ENCODE assay signal across 18 cellular contexts in the genomic region with DNA sequence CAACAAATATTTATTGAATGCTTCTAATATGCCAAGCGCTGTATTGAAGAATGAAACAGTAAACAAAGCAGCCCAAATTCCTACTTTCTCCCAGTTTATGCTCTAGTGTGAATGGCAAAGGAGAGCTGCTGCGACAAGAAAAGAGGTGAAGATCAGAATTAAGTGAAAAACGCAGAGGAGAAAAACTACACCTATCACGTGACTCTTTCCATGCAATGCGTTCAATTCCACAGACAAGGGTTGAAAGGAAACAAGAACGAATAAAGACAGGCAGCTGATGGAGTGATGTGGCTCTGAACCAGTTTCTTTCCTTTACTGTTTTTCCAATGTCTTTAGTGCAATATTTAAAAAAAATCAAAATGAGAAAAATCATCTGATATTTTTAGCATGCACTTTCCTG. TPM values are rescaled to one million over a fixed set of nuclear protein-coding genes. Genes with fewer than 3 reads are reported as not detected.
DNase-seq lines count a peak whose midpoint lies in the region; ATAC-seq, FAIRE-seq and TF ChIP-seq lines count a peak whose summit lies in the region.
"Had no signal": no experiment of that assay in that cellular context is flagged by ENCODE, and none has a peak within 500 bp of the region (broad histone marks: within the 10 kb centered on the region; RNA-seq: fewer than 3 reads in every experiment).

No MANE protein-coding gene starts in this region.

- H3K4me1 ChIP-seq in GM23338 (ENCODE audit: insufficient read depth) (peaks cover 6% of the 10 kb centered on the region; the same call in 1 of the 2 replicates), K562 (replicated peaks in 1 of 2; ENCODE audit: control insufficient read depth in 2 of 2, insufficient read depth in 2 of 2, low read length in 2 of 2) (no peaks in the 10 kb centered on the region), thoracic aorta (ENCODE audit: control insufficient read depth in 1 of 2, low read depth in 2 of 2) (peaks cover 3 to 23% of the 10 kb centered on the region in 2 donors)
- H3K4me1 ChIP-seq: BLaER1, Caco-2 had no signal

- no peaks in the 10 kb centered on the region for H3K9me1 ChIP-seq in K562 (ENCODE audit: control insufficient read depth, insufficient read depth, low read length)

- no peaks in the 10 kb centered on the region for H3F3A ChIP-seq in GM23338 (replicated peaks; ENCODE audit: low read depth)

- H3K27ac ChIP-seq in GM23338 (ENCODE audit: low read depth) = no peak overlapping the region
- no peak overlapping the region for H3K27ac ChIP-seq in K562 (ENCODE audit: extremely low read depth, low read depth, low read length)
- H3K27ac ChIP-seq in thoracic aorta = peak overlapping the region; percentile 19 to 76
- H3K27ac ChIP-seq: BLaER1 had no signal

- H3K4me3 Mint-ChIP-seq in GM23338 = no peak overlapping the region
- no peak overlapping the region for H3K4me3 Mint-ChIP-seq in MCF 10A (ENCODE audit: unreplicated experiment)
- H3K4me3 Mint-ChIP-seq: CD8-positive, alpha-beta memory T cell; IgD-negative memory B cell had no signal

- H3K9me3 Mint-ChIP-seq in GM23338 = peaks cover 2% of the 10 kb centered on the region; the same call in 1 of the 3 replicates
- no peaks in the 10 kb centered on the region for H3K9me3 Mint-ChIP-seq in MCF 10A (ENCODE audit: unreplicated experiment)
- H3K9me3 Mint-ChIP-seq: CD8-positive, alpha-beta memory T cell had no signal

- no peak for ATAC-seq in GM23338
- ATAC-seq in K562 = no peak
- peak; percentile 29 for ATAC-seq in thoracic aorta (ENCODE audit: insufficient number of reproducible peaks, low FRiP score, low read depth)
- ATAC-seq in GM18873 (IDR thresholded peaks at IDR 0.05; ENCODE audit: low FRiP score, unreplicated experiment) = no peak
- no peak for ATAC-seq in HG03342 (IDR thresholded peaks at IDR 0.05; ENCODE audit: unreplicated experiment)
- ATAC-seq: HCT116 had no signal

- H3K9me3 ChIP-seq in K562 (replicated peaks; ENCODE audit: control insufficient read depth, insufficient read depth, low read depth, low read length) (no peaks in the 10 kb centered on the region), thoracic aorta (no peaks in the 10 kb centered on the region)
- H3K9me3 ChIP-seq: BLaER1, Caco-2 had no signal

- peaks cover 2% of the 10 kb centered on the region for H3K27me3 Mint-ChIP-seq in GM23338 (ENCODE audit: insufficient read depth, low read depth, poor library complexity)
- peaks cover 28% of the 10 kb centered on the region for H3K27me3 Mint-ChIP-seq in MCF 10A (ENCODE audit: insufficient read depth, unreplicated experiment)
- H3K27me3 Mint-ChIP-seq: IgD-negative memory B cell had no signal

- H3K27me3 ChIP-seq in GM23338 (ENCODE audit: insufficient read depth) (no peaks in the 10 kb centered on the region), K562 (ENCODE audit: control insufficient read depth in 2 of 2, insufficient read depth in 2 of 2, low read length in 2 of 2) (peaks cover 19 to 40% of the 10 kb centered on the region in 2 experiments), thoracic aorta (replicated peaks; ENCODE audit: insufficient read depth) (no peaks in the 10 kb centered on the region)
- H3K27me3 ChIP-seq: BLaER1 had no signal

- H3K4me1 Mint-ChIP-seq in GM23338 = peaks cover 4% of the 10 kb centered on the region; the same call in 1 of the 3 replicates
- no peaks in the 10 kb centered on the region for H3K4me1 Mint-ChIP-seq in MCF 10A (ENCODE audit: insufficient read depth, unreplicated experiment)
- H3K4me1 Mint-ChIP-seq: CD8-positive, alpha-beta memory T cell; IgD-negative memory B cell had no signal

- H4K20me1 ChIP-seq in GM23338 (replicated peaks; ENCODE audit: insufficient read depth) (no peaks in the 10 kb centered on the region), K562 (replicated peaks; ENCODE audit: control insufficient read depth, insufficient read depth, low read length) (no peaks in the 10 kb centered on the region)
- H4K20me1 ChIP-seq: BLaER1 had no signal

- H3K4me3 ChIP-seq in GM23338 (no peak overlapping the region), K562 (no peak overlapping the region), thoracic aorta (no peak overlapping the region)
- H3K4me3 ChIP-seq: BLaER1 had no signal

- H3K9ac ChIP-seq in K562 (ENCODE audit: insufficient read depth in 1 of 2, low read depth in 2 of 2, low read length in 2 of 2) = no peak overlapping the region
- H3K9ac ChIP-seq: BLaER1 had no signal

- TF ChIP-seq POLR2A in K562 (conservative IDR thresholded peaks at IDR 0.05) = no peak

- TF ChIP-seq EP300 in K562 (IDR thresholded peaks at IDR 0.05; ENCODE audit: low read length) = no peak

- in situ Hi-C loops in K562 (cut with MboI) = no loop called here

- TF ChIP-seq CTCF in GM23338 (conservative IDR thresholded peaks at IDR 0.05; ENCODE audit: low read depth in 2 of 2) = no peak
- TF ChIP-seq CTCF in K562 (IDR thresholded peaks at IDR 0.05 in 2 of 3, conservative IDR thresholded peaks at IDR 0.05 in 1 of 3; ENCODE audit: insufficient read depth in 2 of 3, low read depth in 1 of 3, low read length in 3 of 3) = no peak
- no peak for TF ChIP-seq CTCF in thoracic aorta (IDR thresholded peaks at IDR 0.05)
- TF ChIP-seq CTCF in MCF 10A (IDR thresholded peaks at IDR 0.05; ENCODE audit: unreplicated experiment) = no peak

- H3K4me2 ChIP-seq in GM23338 (no peak overlapping the region), K562 (ENCODE audit: insufficient read depth, low read length) (no peak overlapping the region)
- H3K4me2 ChIP-seq: BLaER1 had no signal

- TF ChIP-seq RAD21 in K562 (CRISPR knock-in tag; conservative IDR thresholded peaks at IDR 0.05 in 1 of 2, IDR thresholded peaks at IDR 0.05 in 1 of 2) = no peak

- FAIRE-seq in K562 (lab: Jason Lieb, UNC) = no peak
- FAIRE-seq: H54 had no signal

- CTCF ChIA-PET in K562 (lab: Yijun Ruan, JAX; ENCODE audit: low intra/inter-chr PET ratio) (no interaction called here), MCF 10A (lab: Yijun Ruan, JAX) (interaction anchor here (1.6 kb wide), 1 partner anchor 9 kb away, joined by 3 read pairs; no protein-coding TSS in a partner anchor)

- intact Hi-C loops in K562 (cut with micrococcal nuclease) = no loop called here
- intact Hi-C loops in MCF 10A (cut with micrococcal nuclease) = no loop called here

- H3K36me3 Mint-ChIP-seq in GM23338 (ENCODE audit: low read depth) (no peaks in the 10 kb centered on the region), MCF 10A (ENCODE audit: insufficient read depth, unreplicated experiment) (no peaks in the 10 kb centered on the region)
- H3K36me3 Mint-ChIP-seq: CD8-positive, alpha-beta memory T cell; IgD-negative memory B cell had no signal

- no peaks in the 10 kb centered on the region for H3K9me2 ChIP-seq in GM23338 (ENCODE audit: insufficient read depth)

- H3K79me2 ChIP-seq in GM23338 (replicated peaks; ENCODE audit: insufficient read depth) = no peaks in the 10 kb centered on the region
- no peaks in the 10 kb centered on the region for H3K79me2 ChIP-seq in K562 (ENCODE audit: control insufficient read depth, insufficient read depth, low read length)

- H3K36me3 ChIP-seq in GM23338 (ENCODE audit: insufficient read depth) (no peaks in the 10 kb centered on the region; the same call in 1 of the 2 replicates), K562 (ENCODE audit: control insufficient read depth, insufficient read depth, low read length) (no peaks in the 10 kb centered on the region), thoracic aorta (no peaks in the 10 kb centered on the region)
- H3K36me3 ChIP-seq: BLaER1 had no signal

- BruUV-seq in K562 (replicated peaks; lab: Mats Ljungman, UMichigan) = no TSS peak
- no TSS peak for BruUV-seq in MCF 10A (replicated peaks; lab: Mats Ljungman, UMichigan)

- POLR2A ChIA-PET in K562 (lab: Yijun Ruan, JAX) = interaction anchor here (0.6 kb wide), 1 partner anchor 94 kb away, joined by 4 read pairs; no protein-coding TSS in a partner anchor
- POLR2A ChIA-PET in MCF 10A (lab: Yijun Ruan, JAX) = no interaction called here

- DNase-seq in AG08395 (ENCODE audit: low spot score) (peak; percentile 7), GM23338 (ENCODE audit: low spot score) (no peak), K562 (ENCODE audit: extremely low read depth in 1 of 4, low spot score in 3 of 4) (no peak), thoracic aorta (ENCODE audit: low spot score) (no peak), MCF 10A (ENCODE audit: unreplicated experiment) (no peak)
- DNase-seq in stimulated activated CD4-positive, alpha-beta T cell treated with anti-CD3 and anti-CD28 coated beads, Interleukin-1b, Interleukin-23, amount 100 ng/mL, for 48 hours = no peak
- DNase-seq: AML-193; Caco-2; CD8-positive, alpha-beta memory T cell; DND-41; GF-D8 had no signal

- H2AFZ ChIP-seq in GM23338 (peak overlapping the region; percentile 38; the same call in 1 of the 2 replicates), K562 (ENCODE audit: low read depth, low read length) (no peak overlapping the region)

- no peak overlapping the region for H3K27ac Mint-ChIP-seq in GM23338
- no peak overlapping the region for H3K27ac Mint-ChIP-seq in MCF 10A (ENCODE audit: low read depth, unreplicated experiment)
- H3K27ac Mint-ChIP-seq: CD8-positive, alpha-beta memory T cell; IgD-negative memory B cell had no signal

- 5% methylated on average over 6 of the region's 6 CpGs for WGBS in K562 (ENCODE audit: insufficient coverage, low coverage, missing lambda C conversion rate)

TF ChIP-seq in GM23338, 12 proteins besides CTCF, POLR2A, EP300 and RAD21 (continues in another document):
- TF ChIP-seq CREB1 (CRISPR knock-in tag; IDR thresholded peaks at IDR 0.05; ENCODE audit: low read depth) = no peak

TF ChIP-seq in K562, 482 proteins besides CTCF, POLR2A, EP300 and RAD21 (continues in another document):
- no peak for TF ChIP-seq HNRNPUL1 (IDR thresholded peaks at IDR 0.05; ENCODE audit: low read length)

RNA-seq across cellular contexts. Expression of gene MT1HL1, which starts 23.6 kb away (rescaled TPM):
- not detected in 2 replicates for total RNA-seq in GM23338 (2014; rRNA removed; shearing (Covaris generic))
- polyA plus RNA-seq in GM23338 (2016; fragmentation: Nextera tagmentation; extraction: Ambion mirVana) (not detected in 2 replicates), K562 (2011; rRNA removed) (not detected in 2 replicates), K562 (2014; fragmentation: Illumina TruSeq; extraction: Trizol) (not detected in 2 replicates), K562 (2014; fragmentation: Nextera tagmentation; extraction: Ambion mirVana) (not detected), K562 (2014; rRNA removed) (not detected in 2 replicates)
- total RNA-seq in K562 (2011; cell fraction: chromatin; rRNA removed; ENCODE audit: low replicate concordance) = not detected in 2 replicates
- not detected in 2 replicates for total RNA-seq in K562 (2011; cell fraction: nucleolus; rRNA removed)
- total RNA-seq in K562 (2011; cell fraction: nucleoplasm; rRNA removed) = not detected in 2 replicates
- total RNA-seq in K562 (2014; rRNA removed) (not detected in 2 replicates), K562 (2014; rRNA removed; fragmentation: Illumina TruSeq; extraction: Trizol) (not detected in 2 replicates), K562 (2015; rRNA removed; fragmentation: Illumina TruSeq; extraction: Trizol) (not detected in 2 replicates), K562 (2021) (not detected in 2 replicates), thoracic aorta (not detected), MCF 10A (2022) (not detected in 2 replicates)
- polyA plus RNA-seq in K562 (2011; cell fraction: cytosol; rRNA removed) = not detected in 2 replicates
- polyA plus RNA-seq in K562 (2011; cell fraction: nucleus; rRNA removed) = not detected in 2 replicates
- polyA plus RNA-seq in K562 (2012) = not detected in 2 replicates
- polyA minus RNA-seq in K562 (2011; rRNA and poly(A)+ RNA removed) = not detected in 2 replicates
- not detected in 2 replicates for polyA minus RNA-seq in K562 (2011; cell fraction: cytosol; rRNA and poly(A)+ RNA removed)
- polyA minus RNA-seq in K562 (2011; cell fraction: nucleus; rRNA and poly(A)+ RNA removed) = not detected in 2 replicates
- total RNA-seq: A673; Caco-2; CD8-positive, alpha-beta memory T cell had no signal
- polyA plus RNA-seq: CD8-positive, alpha-beta memory T cell; IgD-negative memory B cell had no signal

Comparison
In these comparisons a context has a peak if more than half of its experiments do, and no peak if none do; other contexts are left out.
1. H3K27ac ChIP-seq: peak in thoracic aorta (2 of 2); none in GM23338 (single experiment) and K562 (single experiment).